11 cellular contexts compared by ENCODE assay signal in genomic region chr3:145182196-145182911, GRCh38.
DNase-seq lines count a peak whose midpoint lies in the region; TF ChIP-seq lines count a peak whose summit lies in the region.
"Had no signal": no experiment of that assay in that cellular context is flagged by ENCODE, and none has a peak within 500 bp of the region (broad histone marks: within the 10 kb centered on the region; RNA-seq: fewer than 3 reads in every experiment).

No MANE protein-coding gene starts in this region.

- H3K27ac ChIP-seq in PC-9 = no peak overlapping the region
- no peak overlapping the region for H3K27ac ChIP-seq in smooth muscle cell (ENCODE audit: low read depth)
- no peak overlapping the region for H3K27ac ChIP-seq in adrenal gland

- no peaks in the 10 kb centered on the region for H3F3A ChIP-seq in PC-9 (ENCODE audit: insufficient read depth, low read depth)
- H3F3A ChIP-seq in smooth muscle cell (ENCODE audit: low read depth) = no peaks in the 10 kb centered on the region

- H3K36me3 ChIP-seq in PC-9 (ENCODE audit: low read depth) (no peaks in the 10 kb centered on the region), smooth muscle cell (ENCODE audit: low read depth) (no peaks in the 10 kb centered on the region), adrenal gland (replicated peaks in 1 of 2) (no peaks in the 10 kb centered on the region)

- TF ChIP-seq CTCF in GM12865 (IDR thresholded peaks at IDR 0.05; ENCODE audit: insufficient read depth, low read depth, low read length, missing control alignments) = no peak
- TF ChIP-seq CTCF in PC-9 (conservative IDR thresholded peaks at IDR 0.05) = no peak
- no peak for TF ChIP-seq CTCF in fibroblast of the aortic adventitia (IDR thresholded peaks at IDR 0.05; ENCODE audit: insufficient read depth, low read length)
- TF ChIP-seq CTCF in smooth muscle cell (IDR thresholded peaks at IDR 0.05; ENCODE audit: borderline replicate concordance, insufficient read depth, poor library complexity, severe bottlenecking) = no peak
- TF ChIP-seq CTCF in adrenal gland (IDR thresholded peaks at IDR 0.05) = no peak

- no TSS peak for BruUV-seq in PC-9 (replicated peaks; lab: Mats Ljungman, UMichigan)

- H4K20me1 ChIP-seq in PC-9 (ENCODE audit: insufficient read depth) (no peaks in the 10 kb centered on the region), smooth muscle cell (ENCODE audit: low read depth) (no peaks in the 10 kb centered on the region)

- DNase-seq in GM12865 (ENCODE audit: low read depth) = no peak
- no peak for DNase-seq in PC-9
- DNase-seq in fibroblast of the aortic adventitia (ENCODE audit: low read depth) = peak; percentile 49
- no peak for DNase-seq in smooth muscle cell (lab: John Stamatoyannopoulos, UW; ENCODE audit: unreplicated experiment)
- DNase-seq in adrenal gland = no peak
- no peak for DNase-seq in NCI-H69 (lab: John Stamatoyannopoulos, UW)
- DNase-seq in AG08396 (ENCODE audit: low spot score) = no peak
- DNase-seq: activated T-cell treated with anti-CD3 and anti-CD28 coated beads, Interleukin-2, amount 50 U/mL, for 48 hours; COR-L47; NCI-H2029; retina had no signal

- CTCF ChIA-PET in PC-9 (lab: Charles Lee) = interaction anchor here (0.6 kb wide), 1 partner anchor 1395 kb away, joined by 3 read pairs; no protein-coding TSS in a partner anchor

- intact Hi-C loops in PC-9 (cut with micrococcal nuclease; ENCODE audit: unreplicated experiment) (no loop called here), adrenal gland (cut with DNase I) (no loop called here)

- no peak overlapping the region for H3K9ac ChIP-seq in smooth muscle cell (ENCODE audit: low read depth)

- no peaks in the 10 kb centered on the region; the same call in 1 of the 2 replicates for H3K9me2 ChIP-seq in PC-9 (ENCODE audit: insufficient read depth)

- no peaks in the 10 kb centered on the region for H3K4me1 ChIP-seq in PC-9 (replicated peaks; ENCODE audit: insufficient read depth)
- peaks cover 9% of the 10 kb centered on the region for H3K4me1 ChIP-seq in smooth muscle cell (ENCODE audit: low read depth)
- H3K4me1 ChIP-seq in adrenal gland (replicated peaks in 1 of 2) = no peaks in the 10 kb centered on the region

- POLR2A ChIA-PET in PC-9 (lab: Charles Lee; ENCODE audit: unreplicated experiment) = no interaction called here

- H3K27me3 ChIP-seq in PC-9 (ENCODE audit: insufficient read depth, low read depth) (no peaks in the 10 kb centered on the region), smooth muscle cell (ENCODE audit: low read depth) (no peaks in the 10 kb centered on the region), adrenal gland (no peaks in the 10 kb centered on the region)

- WGBS in smooth muscle cell (ENCODE audit: low lambda C conversion rate) = 78% methylated on average over 4 of the region's 4 CpGs
- 25 to 43% (median 34%) methylated on average over 4 of the region's 4 CpGs for WGBS in adrenal gland, 4 donors

- H3K9me3 ChIP-seq in PC-9 (ENCODE audit: insufficient read depth, low read depth) (no peaks in the 10 kb centered on the region), smooth muscle cell (replicated peaks; ENCODE audit: low read depth) (no peaks in the 10 kb centered on the region), adrenal gland (replicated peaks in 1 of 3) (no peaks in the 10 kb centered on the region)

- no peak for TF ChIP-seq POLR2A in adrenal gland (IDR thresholded peaks at IDR 0.05)

- H2AFZ ChIP-seq in PC-9 = no peak overlapping the region
- peak overlapping the region; percentile 77 for H2AFZ ChIP-seq in smooth muscle cell (ENCODE audit: low read depth)

- H3K4me2 ChIP-seq in PC-9 (peak overlapping the region; percentile 44), smooth muscle cell (peak overlapping the region; percentile 69)

- peak overlapping the region; percentile 35 for H3K4me3 ChIP-seq in GM12865 (ENCODE audit: low read depth, low read length)
- H3K4me3 ChIP-seq in PC-9 = no peak overlapping the region
- H3K4me3 ChIP-seq in fibroblast of the aortic adventitia (ENCODE audit: low read depth, low read length) = peak overlapping the region; percentile 3
- H3K4me3 ChIP-seq in smooth muscle cell = peak overlapping the region; percentile 33
- H3K4me3 ChIP-seq in adrenal gland = peak overlapping the region in 1 of 4 donors; percentile 14

- H3K79me2 ChIP-seq in PC-9 (ENCODE audit: low read depth) = no peaks in the 10 kb centered on the region
- H3K79me2 ChIP-seq in smooth muscle cell (ENCODE audit: low read depth) = no peaks in the 10 kb centered on the region
